ENCODE assay signal across 1 cellular context in genomic region chr16:52407778-52408177, GRCh38.
TF ChIP-seq lines count a peak whose summit lies in the region.

No MANE protein-coding gene starts in this region.

TF ChIP-seq in HepG2, 621 proteins besides CTCF, POLR2A, EP300 and RAD21:
- TF ChIP-seq SIX1 (CRISPR knock-in tag; IDR thresholded peaks at IDR 0.05; ENCODE audit: borderline replicate concordance), result no peak
- no peak for TF ChIP-seq FOXM1 (CRISPR knock-in tag; IDR thresholded peaks at IDR 0.05)
- TF ChIP-seq ZSCAN20 (CRISPR knock-in tag; IDR thresholded peaks at IDR 0.05; ENCODE audit: borderline replicate concordance), result no peak
- no peak for TF ChIP-seq NFYB (CRISPR knock-in tag; IDR thresholded peaks at IDR 0.05)
- 0 out of 2 replicates have a peak, but pooled peaks have one; percentile 1 for TF ChIP-seq ZNF547 (CRISPR knock-in tag; IDR thresholded peaks at IDR 0.05)
- TF ChIP-seq DNMT3B (CRISPR knock-in tag; conservative IDR thresholded peaks at IDR 0.05), result no peak
- TF ChIP-seq ZNF124 (CRISPR knock-in tag; IDR thresholded peaks at IDR 0.05), result 0 out of 2 replicates have a peak, but pooled peaks have one; percentile 7
- no peak for TF ChIP-seq CREBL2 (CRISPR knock-in tag; IDR thresholded peaks at IDR 0.05; ENCODE audit: borderline replicate concordance)
- no peak for TF ChIP-seq ZNF780A (CRISPR knock-in tag; IDR thresholded peaks at IDR 0.05)
- TF ChIP-seq TSC22D2 (CRISPR knock-in tag; IDR thresholded peaks at IDR 0.05; ENCODE audit: borderline replicate concordance), result no peak
- no peak for TF ChIP-seq TEF (CRISPR knock-in tag; IDR thresholded peaks at IDR 0.05)
- TF ChIP-seq ZNF740 (CRISPR knock-in tag; IDR thresholded peaks at IDR 0.05), result no peak
- 0 out of 2 replicates have a peak, but pooled peaks have one; percentile 3 for TF ChIP-seq JUN (CRISPR knock-in tag; IDR thresholded peaks at IDR 0.05)
- TF ChIP-seq ZFX (CRISPR knock-in tag; IDR thresholded peaks at IDR 0.05; ENCODE audit: low read depth), result no peak
- TF ChIP-seq MZF1 (CRISPR knock-in tag; IDR thresholded peaks at IDR 0.05; ENCODE audit: borderline replicate concordance), result 0 out of 2 replicates have a peak, but pooled peaks have one; percentile 24
